In genomic region chr19:10692673-10693264, GRCh38 we compare ENCODE assay signal across 22 cellular contexts. TPM values are rescaled to one million over a fixed set of nuclear protein-coding genes. Genes with fewer than 3 reads are reported as not detected.
A peak's percentile ranks its signal among the peaks of the same experiment; 100 is the strongest.
DNase-seq lines count a peak whose midpoint lies in the region; ATAC-seq and TF ChIP-seq lines count a peak whose summit lies in the region.
"Had no signal": no experiment of that assay in that cellular context is flagged by ENCODE, and none has a peak within 500 bp of the region (broad histone marks: within the 10 kb centered on the region; RNA-seq: fewer than 3 reads in every experiment).

No MANE protein-coding gene starts in this region.

- no peak overlapping the region for H3K56ac ChIP-seq in H9 (ENCODE audit: insufficient read length, low read depth, low read length)

- peaks cover 18% of the 10 kb centered on the region for H3K36me3 ChIP-seq in CD8-positive, alpha-beta memory T cell (ENCODE audit: insufficient read depth, low read length)

- H2AK5ac ChIP-seq in H9 (ENCODE audit: insufficient read length, low read length): no peak overlapping the region

- CTCF ChIA-PET in CD8-positive, alpha-beta memory T cell (lab: Charles Lee): interaction anchor here (0.7 to 1.3 kb wide), 4 partner anchors 37 to 131 kb away, joined by 3 read pairs; no protein-coding TSS in a partner anchor
- CTCF ChIA-PET in activated CD8-positive, alpha-beta memory T cell treated with anti-CD3 and anti-CD28 coated beads, Interleukin-2, amount 10 ng/mL, durations not matched to agents 7 days and 5 days (lab: Charles Lee): interaction anchor here (0.8 to 1.5 kb wide), 5 partner anchors 10 to 49 kb away, joined by 3 to 6 read pairs (median 3); no protein-coding TSS in a partner anchor

- H3T11ph ChIP-seq in H9 (ENCODE audit: low read length): no peak overlapping the region

- H3K9ac ChIP-seq in H9 (ENCODE audit: extremely low read depth, insufficient read length, low read length): no peak overlapping the region

- no peak for TF ChIP-seq CTCF in H9 (conservative IDR thresholded peaks at IDR 0.05)

- no peak overlapping the region for H2BK120ac ChIP-seq in H9 (ENCODE audit: low read depth, low read length, poor library complexity, severe bottlenecking)

- H3K4me3 ChIP-seq in CD8-positive, alpha-beta memory T cell (ENCODE audit: low read length): no peak overlapping the region
- H3K4me3 ChIP-seq: HAP-1, prostate gland, skin epidermis, suprapubic skin had no signal

- no peak overlapping the region for H2BK15ac ChIP-seq in H9 (ENCODE audit: low read depth, low read length)

- no peak overlapping the region for H4K8ac ChIP-seq in H9 (replicated peaks; ENCODE audit: insufficient read length, low read depth, low read length)

- peaks cover 0 to 43% (median 6%) of the 10 kb centered on the region in 3 donors for H3K36me3 Mint-ChIP-seq in CD8-positive, alpha-beta memory T cell
- peaks cover 32 to 52% (median 49%) of the 10 kb centered on the region in 3 experiments; a peak in 6 of 7 replicates for H3K36me3 Mint-ChIP-seq in H9 (ENCODE audit: insufficient read depth in 1 of 3, low read depth in 3 of 3)
- H3K36me3 Mint-ChIP-seq in activated naive CD8-positive, alpha-beta T cell treated with anti-CD3 and anti-CD28 coated beads, Interleukin-2, amount 10 ng/mL, durations not matched to agents 7 days and 5 days: peaks cover 8% of the 10 kb centered on the region
- no peaks in the 10 kb centered on the region for H3K36me3 Mint-ChIP-seq in naive B cell
- peaks cover 23% of the 10 kb centered on the region for H3K36me3 Mint-ChIP-seq in activated CD8-positive, alpha-beta memory T cell treated with anti-CD3 and anti-CD28 coated beads, Interleukin-2, amount 10 ng/mL, durations not matched to agents 7 days and 5 days

- no peak overlapping the region for H2BK5ac ChIP-seq in H9 (ENCODE audit: insufficient read length, low read length)

- no CpG with 5 or more reads among the region's 5 CpGs for WGBS in H9 (ENCODE audit: extremely low coverage, insufficient read length, low lambda C conversion rate)

- H3K4me3 Mint-ChIP-seq in CD8-positive, alpha-beta memory T cell: peak overlapping the region in 1 of 7 donors; percentile 8
- no peak overlapping the region for H3K4me3 Mint-ChIP-seq in H9
- H3K4me3 Mint-ChIP-seq in activated naive CD8-positive, alpha-beta T cell treated with anti-CD3 and anti-CD28 coated beads, Interleukin-2, amount 10 ng/mL, durations not matched to agents 7 days and 5 days: no peak overlapping the region
- no peak overlapping the region for H3K4me3 Mint-ChIP-seq in naive B cell
- no peak overlapping the region for H3K4me3 Mint-ChIP-seq in activated CD8-positive, alpha-beta memory T cell treated with anti-CD3 and anti-CD28 coated beads, Interleukin-2, amount 10 ng/mL, durations not matched to agents 7 days and 5 days
- H3K4me3 Mint-ChIP-seq: activated T-helper 1 cell treated with anti-CD3 and anti-CD28 coated beads, Interleukin-12 subunit alpha, Interleukin-12 subunit beta, Interleukin-2, Interleukin-4 antibody, amounts not matched to agents 30 ng/mL and 10 ng/mL and 1 ng/mL, durations not matched to agents 14 hours and 24 hours and 36 hours; central memory CD8-positive, alpha-beta T cell; natural killer cell had no signal

- peaks cover 15 to 22% (median 16%) of the 10 kb centered on the region in 3 donors for H3K4me1 Mint-ChIP-seq in CD8-positive, alpha-beta memory T cell
- H3K4me1 Mint-ChIP-seq in H9 (peaks cover 27 to 32% of the 10 kb centered on the region in 2 experiments), naive B cell (peaks cover 21 to 30% (median 22%) of the 10 kb centered on the region in 3 donors)
- peaks cover 11% of the 10 kb centered on the region for H3K4me1 Mint-ChIP-seq in activated naive CD8-positive, alpha-beta T cell treated with anti-CD3 and anti-CD28 coated beads, Interleukin-2, amount 10 ng/mL, durations not matched to agents 7 days and 5 days
- H3K4me1 Mint-ChIP-seq in activated CD8-positive, alpha-beta memory T cell treated with anti-CD3 and anti-CD28 coated beads, Interleukin-2, amount 10 ng/mL, durations not matched to agents 7 days and 5 days: peaks cover 14% of the 10 kb centered on the region

- H3K14ac ChIP-seq in H9 (ENCODE audit: insufficient read depth, low read length): no peak overlapping the region

- H4K5ac ChIP-seq in H9 (ENCODE audit: insufficient read length, low read depth, low read length): no peak overlapping the region

- H3K79me1 ChIP-seq in H9 (ENCODE audit: insufficient read depth, low read depth, low read length, poor library complexity, severe bottlenecking): no peaks in the 10 kb centered on the region

- H3K18ac ChIP-seq in H9 (ENCODE audit: insufficient read length, low read depth, low read length): no peak overlapping the region

- H3K23ac ChIP-seq in H9 (ENCODE audit: insufficient read length, low read depth, low read length): no peak overlapping the region

- no peak overlapping the region for H2BK20ac ChIP-seq in H9 (ENCODE audit: low read depth, low read length, poor library complexity, severe bottlenecking)

- no peaks in the 10 kb centered on the region for H3K23me2 ChIP-seq in H9 (ENCODE audit: insufficient read length, low read depth, low read length, poor library complexity, severe bottlenecking)

- H2BK12ac ChIP-seq in H9 (ENCODE audit: insufficient read length, low read depth, low read length): no peak overlapping the region

- ATAC-seq in activated naive CD8-positive, alpha-beta T cell treated with anti-CD3 and anti-CD28 coated beads, Interleukin-2, amount 10 ng/mL, durations not matched to agents 7 days and 5 days (ENCODE audit: low read depth): no peak
- ATAC-seq in naive B cell (ENCODE audit: low read depth in 2 of 2) (no peak), HG03442 (IDR thresholded peaks at IDR 0.05; ENCODE audit: unreplicated experiment) (no peak)
- ATAC-seq in activated CD8-positive, alpha-beta memory T cell treated with anti-CD3 and anti-CD28 coated beads, Interleukin-2, amount 10 ng/mL, durations not matched to agents 7 days and 5 days: no peak
- ATAC-seq: natural killer cell had no signal

- H3K27me3 ChIP-seq in CD8-positive, alpha-beta memory T cell (ENCODE audit: insufficient read depth, low read length, poor library complexity, severe bottlenecking): no peaks in the 10 kb centered on the region
- no peaks in the 10 kb centered on the region for H3K27me3 ChIP-seq in H9 (ENCODE audit: insufficient read depth, low read length)
- H3K27me3 ChIP-seq: BE2C, suprapubic skin had no signal

- no peak overlapping the region for H3K4me2 ChIP-seq in H9 (ENCODE audit: insufficient read depth, insufficient read length, low read length)

- H3K9me3 Mint-ChIP-seq in CD8-positive, alpha-beta memory T cell: no peaks in the 10 kb centered on the region
- H3K9me3 Mint-ChIP-seq in H9: no peaks in the 10 kb centered on the region; a peak in 1 of 5 replicates
- no peaks in the 10 kb centered on the region for H3K9me3 Mint-ChIP-seq in activated naive CD8-positive, alpha-beta T cell treated with anti-CD3 and anti-CD28 coated beads, Interleukin-2, amount 10 ng/mL, durations not matched to agents 7 days and 5 days
- H3K9me3 Mint-ChIP-seq in naive B cell: peaks cover 0 to 1% (median 0%) of the 10 kb centered on the region in 7 donors
- no peaks in the 10 kb centered on the region for H3K9me3 Mint-ChIP-seq in activated CD8-positive, alpha-beta memory T cell treated with anti-CD3 and anti-CD28 coated beads, Interleukin-2, amount 10 ng/mL, durations not matched to agents 7 days and 5 days (ENCODE audit: low read depth)
- H3K9me3 Mint-ChIP-seq: activated T-helper 1 cell treated with anti-CD3 and anti-CD28 coated beads, Interleukin-12 subunit alpha, Interleukin-12 subunit beta, Interleukin-2, Interleukin-4 antibody, amounts not matched to agents 30 ng/mL and 10 ng/mL and 1 ng/mL, durations not matched to agents 14 hours and 24 hours and 36 hours; central memory CD8-positive, alpha-beta T cell; natural killer cell had no signal

- H3K79me2 ChIP-seq in H9 (ENCODE audit: insufficient read depth, low read length): no peaks in the 10 kb centered on the region

- H4K20me1 ChIP-seq in H9 (ENCODE audit: control insufficient read depth, insufficient read depth, insufficient read length): no peaks in the 10 kb centered on the region

- no peak for DNase-seq in CD8-positive, alpha-beta memory T cell
- DNase-seq in H9 (peak; percentile 54), naive B cell (no peak), NCI-H748 treated with DMSO at 0.1 percent for 48 hours (lab: John Stamatoyannopoulos, UW) (no peak)
- no peak for DNase-seq in activated naive CD8-positive, alpha-beta T cell treated with anti-CD3 and anti-CD28 coated beads, Interleukin-2, amount 10 ng/mL, durations not matched to agents 7 days and 5 days
- no peak for DNase-seq in activated CD8-positive, alpha-beta memory T cell treated with anti-CD3 and anti-CD28 coated beads, Interleukin-2, amount 10 ng/mL, durations not matched to agents 7 days and 5 days
- DNase-seq: amniotic stem cell; BE2C; KBM-7; mammary epithelial cell; natural killer cell; NCI-H1092 treated with DMSO at 0.1 percent for 48 hours; NCI-H2107; stimulated activated CD4-positive, alpha-beta T cell treated with anti-CD3 and anti-CD28 coated beads, Interleukin-4, amount 100 ng/mL, for 1 hour had no signal

- H3K4me1 ChIP-seq in CD8-positive, alpha-beta memory T cell (ENCODE audit: insufficient read depth, low read length): peaks cover 6% of the 10 kb centered on the region
- no peaks in the 10 kb centered on the region for H3K4me1 ChIP-seq in H9 (ENCODE audit: insufficient read depth, low read length)
- H3K4me1 ChIP-seq: BE2C, prostate gland had no signal

- POLR2A ChIA-PET in CD8-positive, alpha-beta memory T cell (lab: Charles Lee): no interaction called here
- POLR2A ChIA-PET in activated naive CD8-positive, alpha-beta T cell treated with anti-CD3 and anti-CD28 coated beads, Interleukin-2, amount 10 ng/mL, durations not matched to agents 7 days and 5 days (lab: Charles Lee): interaction anchor here (0.6 kb wide), 1 partner anchor 145 kb away, joined by 6 read pairs; no protein-coding TSS in a partner anchor

- H3K27ac Mint-ChIP-seq in CD8-positive, alpha-beta memory T cell: peak overlapping the region in 6 of 8 donors; percentile 21 to 82 (median 50)
- H3K27ac Mint-ChIP-seq in H9 (peak overlapping the region; percentile 62 to 92 (median 87); a peak in 5 of 7 replicates), naive B cell (peak overlapping the region in 4 of 6 donors; percentile 5 to 66 (median 34))
- peak overlapping the region; percentile 54 for H3K27ac Mint-ChIP-seq in activated naive CD8-positive, alpha-beta T cell treated with anti-CD3 and anti-CD28 coated beads, Interleukin-2, amount 10 ng/mL, durations not matched to agents 7 days and 5 days
- no peak overlapping the region for H3K27ac Mint-ChIP-seq in activated CD8-positive, alpha-beta memory T cell treated with anti-CD3 and anti-CD28 coated beads, Interleukin-2, amount 10 ng/mL, durations not matched to agents 7 days and 5 days
- H3K27ac Mint-ChIP-seq: activated T-helper 1 cell treated with anti-CD3 and anti-CD28 coated beads, Interleukin-12 subunit alpha, Interleukin-12 subunit beta, Interleukin-2, Interleukin-4 antibody, amounts not matched to agents 30 ng/mL and 10 ng/mL and 1 ng/mL, durations not matched to agents 14 hours and 24 hours and 36 hours had no signal

- no peak overlapping the region for H3K4ac ChIP-seq in H9 (ENCODE audit: low read depth, low read length)

- no peak overlapping the region for H3K27ac ChIP-seq in CD8-positive, alpha-beta memory T cell (ENCODE audit: low read depth, low read length)
- H3K27ac ChIP-seq in H9 (ENCODE audit: insufficient read length, low read depth, low read length): no peak overlapping the region
- H3K27ac ChIP-seq: HL-60, prostate gland, skin epidermis, suprapubic skin had no signal

- H4K91ac ChIP-seq in H9 (ENCODE audit: insufficient read length, low read depth, low read length): no peak overlapping the region

- peaks cover 3 to 6% of the 10 kb centered on the region in 2 donors for H3K27me3 Mint-ChIP-seq in CD8-positive, alpha-beta memory T cell
- peaks cover 17% of the 10 kb centered on the region for H3K27me3 Mint-ChIP-seq in H9 (ENCODE audit: low read depth)
- peaks cover 11% of the 10 kb centered on the region for H3K27me3 Mint-ChIP-seq in activated naive CD8-positive, alpha-beta T cell treated with anti-CD3 and anti-CD28 coated beads, Interleukin-2, amount 10 ng/mL, durations not matched to agents 7 days and 5 days
- peaks cover 0 to 4% (median 4%) of the 10 kb centered on the region in 3 donors for H3K27me3 Mint-ChIP-seq in naive B cell
- peaks cover 12% of the 10 kb centered on the region for H3K27me3 Mint-ChIP-seq in activated CD8-positive, alpha-beta memory T cell treated with anti-CD3 and anti-CD28 coated beads, Interleukin-2, amount 10 ng/mL, durations not matched to agents 7 days and 5 days
- H3K27me3 Mint-ChIP-seq: central memory CD8-positive, alpha-beta T cell had no signal

- no peaks in the 10 kb centered on the region for H3K9me3 ChIP-seq in CD8-positive, alpha-beta memory T cell (ENCODE audit: low read length)
- H3K9me3 ChIP-seq in H9 (ENCODE audit: control insufficient read depth, low read depth, low read length): no peaks in the 10 kb centered on the region
- H3K9me3 ChIP-seq: BE2C, HAP-1, prostate gland, suprapubic skin had no signal

- H2AFZ ChIP-seq in H9 (ENCODE audit: low read length): no peak overlapping the region

RNA-seq across cellular contexts. Expression of gene QTRT1, which starts 8.5 kb away (rescaled TPM):
- total RNA-seq in CD8-positive, alpha-beta memory T cell: 10 to 100 TPM; 76.1 to 80.1 TPM
- polyA plus RNA-seq in CD8-positive, alpha-beta memory T cell: 32.2 TPM
- total RNA-seq in H9 (2021): 63.1 and 63.6 TPM in 2 replicates
- total RNA-seq in activated naive CD8-positive, alpha-beta T cell treated with anti-CD3 and anti-CD28 coated beads, Interleukin-2, amount 10 ng/mL, durations not matched to agents 7 days and 5 days: 10 to 100 TPM; 35.9 to 37.7 TPM
- 10 to 100 TPM; 39.0 to 82.5 (median 46.2) TPM for polyA plus RNA-seq in naive B cell (ENCODE audit: low read depth in 6 of 6)
- 10 to 100 TPM; 40.1 to 48.8 TPM for total RNA-seq in activated CD8-positive, alpha-beta memory T cell treated with anti-CD3 and anti-CD28 coated beads, Interleukin-2, amount 10 ng/mL, durations not matched to agents 7 days and 5 days

RNA-seq across cellular contexts. Expression of gene DNM2, which starts 25.1 kb away (rescaled TPM):
- total RNA-seq in CD8-positive, alpha-beta memory T cell: 100 to 1,000 TPM; 154 to 165 TPM
- 105 TPM for polyA plus RNA-seq in CD8-positive, alpha-beta memory T cell
- 136 and 152 TPM in 2 replicates for total RNA-seq in H9 (2021)
- total RNA-seq in activated naive CD8-positive, alpha-beta T cell treated with anti-CD3 and anti-CD28 coated beads, Interleukin-2, amount 10 ng/mL, durations not matched to agents 7 days and 5 days: 100 to 1,000 TPM; 249 to 259 TPM
- polyA plus RNA-seq in naive B cell (ENCODE audit: low read depth in 6 of 6): 100 to 1,000 TPM in 1 of 6 donors, 10 to 100 TPM in 5; 53.6 to 111 (median 63.0) TPM
- total RNA-seq in activated CD8-positive, alpha-beta memory T cell treated with anti-CD3 and anti-CD28 coated beads, Interleukin-2, amount 10 ng/mL, durations not matched to agents 7 days and 5 days: 100 to 1,000 TPM; 267 to 315 TPM

RNA-seq across cellular contexts. Expression of gene ILF3, which starts 38.6 kb away (rescaled TPM):
- 100 to 1,000 TPM; 471 to 475 TPM for total RNA-seq in CD8-positive, alpha-beta memory T cell
- polyA plus RNA-seq in CD8-positive, alpha-beta memory T cell: 100.0 TPM
- 787 and 841 TPM in 2 replicates for total RNA-seq in H9 (2021)
- 100 to 1,000 TPM; 344 to 354 TPM for total RNA-seq in activated naive CD8-positive, alpha-beta T cell treated with anti-CD3 and anti-CD28 coated beads, Interleukin-2, amount 10 ng/mL, durations not matched to agents 7 days and 5 days
- 10 to 100 TPM; 34.2 to 95.0 (median 71.6) TPM for polyA plus RNA-seq in naive B cell (ENCODE audit: low read depth in 6 of 6)
- total RNA-seq in activated CD8-positive, alpha-beta memory T cell treated with anti-CD3 and anti-CD28 coated beads, Interleukin-2, amount 10 ng/mL, durations not matched to agents 7 days and 5 days: 100 to 1,000 TPM; 418 to 431 TPM
